Comparison of ENCODE assay signal across 2 cellular contexts in genomic region chr11:130633466-130633865, GRCh38.
TF ChIP-seq lines count a peak whose summit lies in the region.

No MANE protein-coding gene starts in this region.

TF ChIP-seq in SK-N-SH, 30 proteins besides CTCF, POLR2A, EP300 and RAD21 (continued from another document):
- TF ChIP-seq USF2 (IDR thresholded peaks at IDR 0.05; ENCODE audit: borderline replicate concordance, low read depth, low read length) (no peak), YY1 (IDR thresholded peaks at IDR 0.05; ENCODE audit: low read depth) (no peak), ZBTB33 (IDR thresholded peaks at IDR 0.05; ENCODE audit: borderline replicate concordance, low read depth) (no peak), TEAD4 (IDR thresholded peaks at IDR 0.05; ENCODE audit: borderline replicate concordance, insufficient read depth) (no peak), GABPA (IDR thresholded peaks at IDR 0.05; ENCODE audit: low read depth) (no peak), EZH2phosphoT487 (IDR thresholded peaks at IDR 0.05; ENCODE audit: borderline replicate concordance, low read depth) (no peak), CHD2 (IDR thresholded peaks at IDR 0.05; ENCODE audit: low read length, partially characterized antibody) (no peak), FOSL2 (IDR thresholded peaks at IDR 0.05; ENCODE audit: borderline replicate concordance, low read depth) (peak; percentile 33), TAF1 (IDR thresholded peaks at IDR 0.05; ENCODE audit: borderline replicate concordance, low read depth, low read length) (no peak), RXRA (IDR thresholded peaks at IDR 0.05; ENCODE audit: borderline replicate concordance, low read depth) (no peak), TCF12 (IDR thresholded peaks at IDR 0.05) (peak; percentile 25; the same call in 1 of the 2 replicates), NRF1 (IDR thresholded peaks at IDR 0.05; ENCODE audit: low read depth, low read length) (no peak), POLR2AphosphoS5 (IDR thresholded peaks at IDR 0.05; ENCODE audit: low read depth, low read length) (no peak), SIN3A (IDR thresholded peaks at IDR 0.05; ENCODE audit: borderline replicate concordance, low read depth, low read length) (no peak), MXI1 (IDR thresholded peaks at IDR 0.05; ENCODE audit: low read depth, low read length) (no peak), RFX5 (IDR thresholded peaks at IDR 0.05; ENCODE audit: low read length) (no peak), REST (IDR thresholded peaks at IDR 0.05; ENCODE audit: low read depth, low read length) (no peak), MAX (IDR thresholded peaks at IDR 0.05; ENCODE audit: low read depth) (0 out of 2 replicates have a peak, but pooled peaks have one; percentile 26)

TF ChIP-seq in SK-N-SH treated with all-trans-retinoic acid at 6 μM for 48 hours, 23 proteins besides CTCF, POLR2A, EP300 and RAD21 (continued from another document):
- TF ChIP-seq PATZ1 (CRISPR knock-in tag; IDR thresholded peaks at IDR 0.05; ENCODE audit: borderline replicate concordance) (no peak), SNAI2 (CRISPR knock-in tag; IDR thresholded peaks at IDR 0.05) (no peak), PPARA (CRISPR knock-in tag; IDR thresholded peaks at IDR 0.05; ENCODE audit: borderline replicate concordance) (no peak), ZFP3 (CRISPR knock-in tag; IDR thresholded peaks at IDR 0.05) (no peak)
